Comparison of ENCODE assay signal across 22 cellular contexts in the genomic region with DNA sequence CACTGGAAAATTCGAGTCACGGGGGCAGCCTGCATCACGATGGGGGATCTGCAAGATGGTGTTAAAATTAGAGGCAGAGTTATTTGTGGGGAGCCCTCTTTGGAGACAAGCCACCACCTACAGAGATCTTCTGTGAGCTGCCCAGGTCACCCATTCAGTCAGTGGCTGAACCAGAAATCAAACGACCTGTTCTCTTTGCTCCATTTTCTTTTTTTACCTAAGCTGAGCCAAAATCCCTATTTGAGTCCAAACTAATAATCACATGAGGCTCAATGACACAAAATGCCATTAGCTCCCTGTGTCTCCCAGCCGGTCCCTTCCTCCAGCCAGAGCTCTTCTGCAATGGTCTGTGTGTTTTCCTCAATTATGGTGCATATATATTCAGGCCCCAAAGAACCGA.
A peak's percentile ranks its signal among the peaks of the same experiment; 100 is the strongest.
DNase-seq lines count a peak whose midpoint lies in the region; ATAC-seq and TF ChIP-seq lines count a peak whose summit lies in the region.
"Had no signal": no experiment of that assay in that cellular context is flagged by ENCODE, and none has a peak within 500 bp of the region (broad histone marks: within the 10 kb centered on the region; RNA-seq: fewer than 3 reads in every experiment).

No MANE protein-coding gene starts in this region.

- peaks cover 2% of the 10 kb centered on the region for H3K27me3 Mint-ChIP-seq in mesothelial cell of epicardium (ENCODE audit: low read depth)
- H3K27me3 Mint-ChIP-seq: CD4-positive, CD25-positive, alpha-beta regulatory T cell had no signal

- H3K4me3 Mint-ChIP-seq in mesothelial cell of epicardium, result no peak overlapping the region
- H3K4me3 Mint-ChIP-seq: B cell; CD4-positive, alpha-beta memory T cell; CD4-positive, CD25-positive, alpha-beta regulatory T cell; CD8-positive, alpha-beta memory T cell had no signal

- in situ Hi-C loops in G401 (cut with HindIII; ENCODE audit: low sequenced_read_pairs), result no loop called here

- H3K4me1 Mint-ChIP-seq in mesothelial cell of epicardium, result peaks cover 3% of the 10 kb centered on the region
- H3K4me1 Mint-ChIP-seq: B cell; CD4-positive, alpha-beta memory T cell; CD4-positive, CD25-positive, alpha-beta regulatory T cell; CD8-positive, alpha-beta memory T cell had no signal

- peaks cover 11% of the 10 kb centered on the region for H3K9me3 Mint-ChIP-seq in mesothelial cell of epicardium
- H3K9me3 Mint-ChIP-seq: CD4-positive, alpha-beta memory T cell; CD8-positive, alpha-beta memory T cell had no signal

- H3K4me1 ChIP-seq in gastroesophageal sphincter, result no peaks in the 10 kb centered on the region
- H3K4me1 ChIP-seq: A549; BLaER1 treated with 17β-estradiol and CSF1 and Interleukin-3, amounts not matched to agents 10 nM and 100 nM had no signal

- peak overlapping the region; percentile 74 for H3K27ac Mint-ChIP-seq in mesothelial cell of epicardium
- H3K27ac Mint-ChIP-seq: B cell; CD4-positive, alpha-beta memory T cell; CD4-positive, CD25-positive, alpha-beta regulatory T cell; CD8-positive, alpha-beta memory T cell had no signal

- TF ChIP-seq CTCF in mesothelial cell of epicardium (IDR thresholded peaks at IDR 0.05; ENCODE audit: unreplicated experiment) (no peak), gastroesophageal sphincter (IDR thresholded peaks at IDR 0.05) (no peak)

- no peaks in the 10 kb centered on the region for H3K36me3 Mint-ChIP-seq in mesothelial cell of epicardium
- H3K36me3 Mint-ChIP-seq: CD4-positive, alpha-beta memory T cell; CD4-positive, CD25-positive, alpha-beta regulatory T cell; CD8-positive, alpha-beta memory T cell had no signal

- H3K9me3 ChIP-seq in gastroesophageal sphincter, result no peaks in the 10 kb centered on the region
- H3K9me3 ChIP-seq: A549; BLaER1 treated with 17β-estradiol and CSF1 and Interleukin-3, amounts not matched to agents 10 nM and 100 nM had no signal

- no peak for TF ChIP-seq POLR2A in gastroesophageal sphincter (IDR thresholded peaks at IDR 0.05)

- no peak for ATAC-seq in gastroesophageal sphincter
- ATAC-seq in Right ventricle myocardium superior (ENCODE audit: poor library complexity), result no peak
- ATAC-seq: A549 had no signal

- no peak overlapping the region for H3K4me3 ChIP-seq in gastroesophageal sphincter
- H3K4me3 ChIP-seq: A549; BLaER1 treated with 17β-estradiol and CSF1 and Interleukin-3, amounts not matched to agents 10 nM and 100 nM had no signal

- intact Hi-C loops in Right ventricle myocardium superior (cut with DNase I), result no loop called here

- H3K27me3 ChIP-seq in gastroesophageal sphincter, result no peaks in the 10 kb centered on the region
- H3K27me3 ChIP-seq: BLaER1 treated with 17β-estradiol and CSF1 and Interleukin-3, amounts not matched to agents 10 nM and 100 nM had no signal

- no peaks in the 10 kb centered on the region for H3K36me3 ChIP-seq in gastroesophageal sphincter
- H3K36me3 ChIP-seq: BLaER1 treated with 17β-estradiol and CSF1 and Interleukin-3, amounts not matched to agents 10 nM and 100 nM had no signal

- 70 to 72% methylated on average over 2 to 6 of the region's 6 CpGs for WGBS in gastroesophageal sphincter (ENCODE audit: low coverage in 1 of 2), 2 donors

- H3K27ac ChIP-seq in gastroesophageal sphincter, result no peak overlapping the region
- H3K27ac ChIP-seq: 22Rv1; A549; BLaER1 treated with 17β-estradiol and CSF1 and Interleukin-3, amounts not matched to agents 10 nM and 100 nM; C4-2B had no signal

- TF ChIP-seq EP300 in gastroesophageal sphincter (IDR thresholded peaks at IDR 0.05), result no peak

- DNase-seq in G401 (ENCODE audit: low spot score) (peak; percentile 56), cerebellar cortex (ENCODE audit: low spot score) (peak; percentile 53), mesothelial cell of epicardium (ENCODE audit: low spot score in 2 of 2, unreplicated experiment in 2 of 2) (no peak), Right ventricle myocardium superior (no peak)
- DNase-seq: AML-193; CD4-positive, alpha-beta memory T cell; CD4-positive, CD25-positive, alpha-beta regulatory T cell; CD8-positive, alpha-beta memory T cell; COR-L47; DMS 273 treated with DMSO at 0.1 percent for 48 hours; DMS153; DMS53; DMS79; DND-41; EL; GF-D8 had no signal

Comparison
In these comparisons a context has a peak if more than half of its experiments do, and no peak if none do; other contexts are left out.
1. DNase-seq: peak in G401 (single experiment) and cerebellar cortex (single experiment); none in mesothelial cell of epicardium (0 of 2) and Right ventricle myocardium superior (single experiment).